In genomic region chr17:28225872-28226271, GRCh38 we compare ENCODE assay signal across 13 cellular contexts.
DNase-seq lines count a peak whose midpoint lies in the region; ATAC-seq and TF ChIP-seq lines count a peak whose summit lies in the region.
"Had no signal": no experiment of that assay in that cellular context is flagged by ENCODE, and none has a peak within 500 bp of the region (broad histone marks: within the 10 kb centered on the region; RNA-seq: fewer than 3 reads in every experiment).

No MANE protein-coding gene starts in this region.

- no peaks in the 10 kb centered on the region for H3K9me3 ChIP-seq in adrenal gland (replicated peaks in 1 of 3)
- H3K9me3 ChIP-seq in testis, result no peaks in the 10 kb centered on the region
- no peaks in the 10 kb centered on the region for H3K9me3 ChIP-seq in osteoblast (ENCODE audit: low read depth, low read length)
- H3K9me3 ChIP-seq in upper lobe of right lung, result no peaks in the 10 kb centered on the region

- H3K36me3 Mint-ChIP-seq in nephron (ENCODE audit: low read depth), result peaks cover 9% of the 10 kb centered on the region
- H3K36me3 Mint-ChIP-seq: CD4-positive, alpha-beta memory T cell had no signal

- H3K27ac Mint-ChIP-seq in nephron, result no peak overlapping the region
- H3K27ac Mint-ChIP-seq: CD4-positive, alpha-beta memory T cell had no signal

- intact Hi-C loops in adrenal gland (cut with DNase I) (no loop called here), testis (cut with DNase I; ENCODE audit: low total_unique reads) (no loop called here), upper lobe of right lung (cut with DNase I) (no loop called here)

- no peaks in the 10 kb centered on the region for H4K20me1 ChIP-seq in osteoblast (ENCODE audit: insufficient read depth, low read length)

- peak overlapping the region in 2 of 3 experiments; percentile 9 to 46 for H3K4me3 Mint-ChIP-seq in nephron
- H3K4me3 Mint-ChIP-seq: CD4-positive, alpha-beta memory T cell had no signal

- H3K36me3 ChIP-seq in adrenal gland (replicated peaks in 1 of 2) (no peaks in the 10 kb centered on the region), testis (ENCODE audit: low read depth, missing control alignments) (no peaks in the 10 kb centered on the region), osteoblast (ENCODE audit: insufficient read depth, low read length) (no peaks in the 10 kb centered on the region), upper lobe of right lung (no peaks in the 10 kb centered on the region)

- 14 to 86% (median 44%) methylated on average over 1 of the region's 1 CpG for WGBS in adrenal gland, 4 donors
- 33 to 44% methylated on average over 1 of the region's 1 CpG for WGBS in testis, 2 donors

- H2AFZ ChIP-seq in osteoblast (ENCODE audit: low read length), result no peak overlapping the region

- peaks cover 10% of the 10 kb centered on the region for H3K9me3 Mint-ChIP-seq in nephron

- peaks cover 11% of the 10 kb centered on the region for H3K4me1 Mint-ChIP-seq in nephron

- H3K79me2 ChIP-seq in osteoblast (ENCODE audit: insufficient read depth, low read length), result no peaks in the 10 kb centered on the region

- TF ChIP-seq CTCF in adrenal gland (IDR thresholded peaks at IDR 0.05), result no peak
- no peak for TF ChIP-seq CTCF in nephron (IDR thresholded peaks at IDR 0.05; ENCODE audit: unreplicated experiment in 3 of 3)
- no peak for TF ChIP-seq CTCF in testis (IDR thresholded peaks at IDR 0.05)
- TF ChIP-seq CTCF in osteoblast (IDR thresholded peaks at IDR 0.05; ENCODE audit: extremely low read depth, low read depth, low read length), result no peak
- TF ChIP-seq CTCF in upper lobe of right lung (IDR thresholded peaks at IDR 0.05), result no peak

- peak overlapping the region in 4 of 5 donors; percentile 79 to 93 (median 90) for H3K27ac ChIP-seq in adrenal gland
- peak overlapping the region; percentile 77 to 88 for H3K27ac ChIP-seq in testis
- no peak overlapping the region for H3K27ac ChIP-seq in osteoblast (ENCODE audit: low read depth, low read length)
- no peak overlapping the region for H3K27ac ChIP-seq in upper lobe of right lung

- H3K27me3 ChIP-seq in adrenal gland (no peaks in the 10 kb centered on the region), testis (no peaks in the 10 kb centered on the region), osteoblast (ENCODE audit: insufficient read depth, low read length) (peaks cover 41% of the 10 kb centered on the region), upper lobe of right lung (peaks cover 44% of the 10 kb centered on the region)

- no peak overlapping the region for H3K4me3 ChIP-seq in adrenal gland
- H3K4me3 ChIP-seq in testis, result no peak overlapping the region
- no peak overlapping the region for H3K4me3 ChIP-seq in osteoblast (ENCODE audit: insufficient read depth, low read length)
- no peak overlapping the region for H3K4me3 ChIP-seq in upper lobe of right lung

- H3K27me3 Mint-ChIP-seq in nephron (ENCODE audit: low read depth), result peaks cover 54% of the 10 kb centered on the region

- H3K4me1 ChIP-seq in adrenal gland (replicated peaks in 1 of 2), result peaks cover 35 to 36% of the 10 kb centered on the region in 2 donors
- H3K4me1 ChIP-seq in testis, result peaks cover 25% of the 10 kb centered on the region
- H3K4me1 ChIP-seq in osteoblast (ENCODE audit: insufficient read depth, low read length), result peaks cover 5% of the 10 kb centered on the region
- H3K4me1 ChIP-seq in upper lobe of right lung, result peaks cover 11% of the 10 kb centered on the region

- TF ChIP-seq POLR2A in adrenal gland (IDR thresholded peaks at IDR 0.05) (no peak), testis (IDR thresholded peaks at IDR 0.05) (no peak)

- no peak overlapping the region for H3K4me2 ChIP-seq in osteoblast (ENCODE audit: insufficient read depth, low read length)

- no peak for ATAC-seq in activated CD4-positive, CD25-positive, alpha-beta regulatory T cell treated with anti-CD3 and anti-CD28 coated beads, Interleukin-2, amount 50 U/mL, for 24 hours
- ATAC-seq in GM18498 (IDR thresholded peaks at IDR 0.05; ENCODE audit: unreplicated experiment), result no peak
- ATAC-seq in upper lobe of right lung, result no peak
- ATAC-seq: Panc1 had no signal

- peak; percentile 5 for DNase-seq in activated CD4-positive, CD25-positive, alpha-beta regulatory T cell treated with anti-CD3 and anti-CD28 coated beads, Interleukin-2, amount 50 U/mL, for 72 hours
- DNase-seq in adrenal gland, result peak in 2 of 7 donors; percentile 35 to 47
- DNase-seq in testis, result peak; percentile 35
- DNase-seq in osteoblast (ENCODE audit: insufficient read length, low spot score, missing footprints), result no peak
- no peak for DNase-seq in upper lobe of right lung
- DNase-seq: CD4-positive, alpha-beta memory T cell; DMS79; NCI-H187; NCI-H226 had no signal

Comparison
In these comparisons a context has a peak if more than half of its experiments do, and no peak if none do; other contexts are left out.
1. DNase-seq: peak in activated CD4-positive, CD25-positive, alpha-beta regulatory T cell treated with anti-CD3 and anti-CD28 coated beads, Interleukin-2, amount 50 U/mL, for 72 hours (single experiment) and testis (single experiment); none in osteoblast (single experiment) and upper lobe of right lung (single experiment).
2. H3K27ac ChIP-seq: peak in adrenal gland (4 of 5) and testis (2 of 2); none in osteoblast (single experiment) and upper lobe of right lung (single experiment).